8 cellular contexts compared by ENCODE assay signal in the genomic region with DNA sequence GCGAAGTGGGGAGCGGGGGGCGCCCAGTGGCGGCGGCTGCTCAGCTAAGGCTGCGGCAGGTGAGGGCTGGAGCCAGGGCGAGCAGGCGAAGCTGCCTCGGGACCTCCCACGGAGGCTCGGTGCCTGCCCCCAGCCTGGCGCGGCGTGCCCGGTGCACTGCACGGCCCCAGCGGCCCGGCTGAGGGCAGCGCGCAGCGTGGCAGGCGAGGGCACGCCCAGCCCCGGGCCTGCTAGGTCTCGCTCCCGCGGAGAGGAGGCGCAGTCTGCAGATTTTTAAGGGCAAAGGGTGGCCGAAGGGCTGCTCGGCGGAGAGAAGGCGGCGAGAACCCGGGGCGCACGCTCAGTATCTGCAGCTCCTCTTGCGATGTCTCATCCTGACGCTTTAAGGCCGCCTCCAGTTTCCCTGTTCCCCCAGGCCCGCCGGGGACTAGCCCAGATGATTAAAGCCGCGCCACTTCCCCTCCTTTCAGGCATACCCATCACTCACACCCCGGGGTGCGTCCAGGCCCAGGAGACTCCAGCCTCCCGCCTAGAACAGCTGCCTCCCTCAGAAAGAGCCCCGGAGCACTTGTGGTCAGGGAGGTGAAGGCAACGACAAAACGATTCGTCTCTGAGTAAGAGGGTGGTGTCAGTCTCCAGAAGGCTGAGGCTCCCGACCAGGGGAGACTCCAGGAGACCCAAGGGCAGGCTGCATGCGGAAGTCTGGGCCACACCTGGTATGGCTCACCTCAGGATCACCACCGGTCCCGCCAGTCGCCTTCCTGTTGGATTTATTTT. TPM values are rescaled to one million over a fixed set of nuclear protein-coding genes. Genes with fewer than 3 reads are reported as not detected.
DNase-seq lines count a peak whose midpoint lies in the region; ATAC-seq and TF ChIP-seq lines count a peak whose summit lies in the region.

A gene with protein sequence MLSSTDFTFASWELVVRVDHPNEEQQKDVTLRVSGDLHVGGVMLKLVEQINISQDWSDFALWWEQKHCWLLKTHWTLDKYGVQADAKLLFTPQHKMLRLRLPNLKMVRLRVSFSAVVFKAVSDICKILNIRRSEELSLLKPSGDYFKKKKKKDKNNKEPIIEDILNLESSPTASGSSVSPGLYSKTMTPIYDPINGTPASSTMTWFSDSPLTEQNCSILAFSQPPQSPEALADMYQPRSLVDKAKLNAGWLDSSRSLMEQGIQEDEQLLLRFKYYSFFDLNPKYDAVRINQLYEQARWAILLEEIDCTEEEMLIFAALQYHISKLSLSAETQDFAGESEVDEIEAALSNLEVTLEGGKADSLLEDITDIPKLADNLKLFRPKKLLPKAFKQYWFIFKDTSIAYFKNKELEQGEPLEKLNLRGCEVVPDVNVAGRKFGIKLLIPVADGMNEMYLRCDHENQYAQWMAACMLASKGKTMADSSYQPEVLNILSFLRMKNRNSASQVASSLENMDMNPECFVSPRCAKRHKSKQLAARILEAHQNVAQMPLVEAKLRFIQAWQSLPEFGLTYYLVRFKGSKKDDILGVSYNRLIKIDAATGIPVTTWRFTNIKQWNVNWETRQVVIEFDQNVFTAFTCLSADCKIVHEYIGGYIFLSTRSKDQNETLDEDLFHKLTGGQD (minus strand): TSS at position 158 of the 777 bp plus-strand sequence. CDS start 3,476 bp downstream, outside the sequence.

- no peak for TF ChIP-seq EP300 in upper lobe of left lung (IDR thresholded peaks at IDR 0.05)

- peak within 1 kb of the TSS; percentile 99 for H3K4me2 ChIP-seq in fibroblast of lung (ENCODE audit: extremely low read depth, insufficient read depth, low read length)

- H3K27me3 ChIP-seq in fibroblast of lung (ENCODE audit: control insufficient read depth, insufficient read depth, low read length) (peaks cover 8% of the 10 kb centered on the region), upper lobe of left lung (peaks cover 0 to 5% (median 0%) of the 10 kb centered on the region in 4 donors)

- H4K20me1 ChIP-seq in fibroblast of lung (ENCODE audit: control insufficient read depth, extremely low read depth, insufficient read depth, low read length), result no peaks in the 10 kb centered on the region

- WGBS in upper lobe of left lung, 2 donors, result 7% methylated on average over 24 to 30 of the region's 55 CpGs

- H3K27ac ChIP-seq in fibroblast of lung (ENCODE audit: insufficient read depth, low read length), result peak within 1 kb of the TSS; percentile 50
- H3K27ac ChIP-seq in upper lobe of left lung, result peak within 1 kb of the TSS in 2 of 4 donors; percentile 39 to 55

- no peaks in the 10 kb centered on the region for H3K9me3 Mint-ChIP-seq in activated CD4-positive, alpha-beta memory T cell treated with anti-CD3 and anti-CD28 coated beads for 36 hours
- H3K9me3 Mint-ChIP-seq in naive thymus-derived CD8-positive, alpha-beta T cell, result no peaks in the 10 kb centered on the region

- peaks cover 12% of the 10 kb centered on the region for H3K4me1 Mint-ChIP-seq in activated CD4-positive, alpha-beta memory T cell treated with anti-CD3 and anti-CD28 coated beads for 36 hours (ENCODE audit: low read depth)
- peaks cover 2 to 12% (median 9%) of the 10 kb centered on the region in 4 donors for H3K4me1 Mint-ChIP-seq in naive thymus-derived CD8-positive, alpha-beta T cell

- TF ChIP-seq CTCF in fibroblast of lung (conservative IDR thresholded peaks at IDR 0.05 in 1 of 2, IDR thresholded peaks at IDR 0.05 in 1 of 2; ENCODE audit: low read depth in 1 of 2, low read length in 2 of 2) (no peak), upper lobe of left lung (IDR thresholded peaks at IDR 0.05) (peak in 1 of 6 experiments; percentile 10)

- intact Hi-C loops in activated CD4-positive, alpha-beta memory T cell treated with anti-CD3 and anti-CD28 coated beads for 36 hours (cut with micrococcal nuclease), result no loop called here

- H3K9ac ChIP-seq in fibroblast of lung (ENCODE audit: insufficient read depth, low read length), result peak within 1 kb of the TSS; percentile 57

- no peak within 1 kb of the TSS for H3K27ac Mint-ChIP-seq in activated CD4-positive, alpha-beta memory T cell treated with anti-CD3 and anti-CD28 coated beads for 36 hours
- H3K27ac Mint-ChIP-seq in naive thymus-derived CD8-positive, alpha-beta T cell, result peak within 1 kb of the TSS in 1 of 10 donors; percentile 31

- no peaks in the 10 kb centered on the region for H3K9me3 ChIP-seq in fibroblast of lung (ENCODE audit: control insufficient read depth, insufficient read depth, low read depth, low read length)
- no peaks in the 10 kb centered on the region for H3K9me3 ChIP-seq in upper lobe of left lung

- H3K36me3 Mint-ChIP-seq in activated CD4-positive, alpha-beta memory T cell treated with anti-CD3 and anti-CD28 coated beads for 36 hours, result no peaks in the 10 kb centered on the region
- no peaks in the 10 kb centered on the region for H3K36me3 Mint-ChIP-seq in naive thymus-derived CD8-positive, alpha-beta T cell

- DNase-seq in ELR (ENCODE audit: low read depth) (peak; percentile 83), HCEC 1CT (peak; percentile 86), NCI-H2029 (lab: John Stamatoyannopoulos, UW) (peak; percentile 56), fibroblast of lung (ENCODE audit: low read depth in 2 of 2) (peak; percentile 66 to 69), upper lobe of left lung (peak; percentile 47 to 90), mesenteric fat pad (ENCODE audit: low spot score) (no peak)
- DNase-seq in activated CD4-positive, alpha-beta memory T cell treated with anti-CD3 and anti-CD28 coated beads for 36 hours, result peak; percentile 55
- no peak for DNase-seq in naive thymus-derived CD8-positive, alpha-beta T cell

- ATAC-seq in naive thymus-derived CD8-positive, alpha-beta T cell, result peak; percentile 37 to 39
- peak; percentile 91 to 92 for ATAC-seq in upper lobe of left lung (ENCODE audit: low FRiP score in 2 of 2)

- no peaks in the 10 kb centered on the region for H3K79me2 ChIP-seq in fibroblast of lung (ENCODE audit: control insufficient read depth, insufficient read depth, low read length)

- H3K27me3 Mint-ChIP-seq in activated CD4-positive, alpha-beta memory T cell treated with anti-CD3 and anti-CD28 coated beads for 36 hours, result peaks cover 32% of the 10 kb centered on the region
- peaks cover 20 to 58% (median 52%) of the 10 kb centered on the region in 5 donors for H3K27me3 Mint-ChIP-seq in naive thymus-derived CD8-positive, alpha-beta T cell

- POLR2A ChIA-PET in activated CD4-positive, alpha-beta memory T cell treated with anti-CD3 and anti-CD28 coated beads for 36 hours (lab: Charles Lee), result no interaction called here
- POLR2A ChIA-PET in naive thymus-derived CD8-positive, alpha-beta T cell (lab: Charles Lee), result no interaction called here

- H2AFZ ChIP-seq in fibroblast of lung (ENCODE audit: low read length), result peak within 1 kb of the TSS; percentile 85

- H3K4me3 Mint-ChIP-seq in activated CD4-positive, alpha-beta memory T cell treated with anti-CD3 and anti-CD28 coated beads for 36 hours, result peak within 1 kb of the TSS; percentile 45
- peak within 1 kb of the TSS; percentile 17 to 73 (median 57) for H3K4me3 Mint-ChIP-seq in naive thymus-derived CD8-positive, alpha-beta T cell

- H3K4me1 ChIP-seq in fibroblast of lung (ENCODE audit: control insufficient read depth, extremely low read depth, insufficient read depth, low read length), result peaks cover 3% of the 10 kb centered on the region
- H3K4me1 ChIP-seq in upper lobe of left lung, result peaks cover 8 to 22% (median 16%) of the 10 kb centered on the region in 4 donors

- peak in 1 of 4 donors; percentile 18 for TF ChIP-seq POLR2A in upper lobe of left lung (IDR thresholded peaks at IDR 0.05)

- CTCF ChIA-PET in activated CD4-positive, alpha-beta memory T cell treated with anti-CD3 and anti-CD28 coated beads for 36 hours (lab: Charles Lee), result no interaction called here

- H3K4me3 ChIP-seq in fibroblast of lung (replicated peaks in 1 of 4; ENCODE audit: control extremely low read depth in 1 of 4, insufficient read depth in 1 of 4, low read depth in 3 of 4, low read length in 4 of 4) (peak within 1 kb of the TSS; percentile 72 to 77 (median 74)), upper lobe of left lung (peak within 1 kb of the TSS; percentile 24 to 59 (median 52))

- H3K36me3 ChIP-seq in fibroblast of lung (ENCODE audit: control insufficient read depth, insufficient read depth, low read length), result no peaks in the 10 kb centered on the region
- H3K36me3 ChIP-seq in upper lobe of left lung, result no peaks in the 10 kb centered on the region

RNA-seq across cellular contexts. Expression of the gene that starts here (rescaled TPM):
- total RNA-seq in activated CD4-positive, alpha-beta memory T cell treated with anti-CD3 and anti-CD28 coated beads for 36 hours, result under 1 TPM; 0.05 to 0.33 TPM
- total RNA-seq in fibroblast of lung (3.3 and 6.8 TPM in 2 replicates), upper lobe of left lung (1 to 10 TPM in 3 of 6 donors, under 1 TPM in 3; 0.44 to 1.5 (median 0.87) TPM), mesenteric fat pad (1.2 TPM)
- 4.6 and 8.1 TPM in 2 replicates for polyA plus RNA-seq in fibroblast of lung
- 3.2 and 5.9 TPM in 2 replicates for polyA plus RNA-seq in fibroblast of lung (2012)
- polyA minus RNA-seq in fibroblast of lung (ENCODE audit: low replicate concordance), result 3.0 and 23.1 TPM in 2 replicates
- not detected for total RNA-seq in naive thymus-derived CD8-positive, alpha-beta T cell
- polyA plus RNA-seq in naive thymus-derived CD8-positive, alpha-beta T cell, result not detected

Comparison
In these comparisons a context has a peak if more than half of its experiments do, and no peak if none do; other contexts are left out.
1. Peak in DNase-seq in activated CD4-positive, alpha-beta memory T cell treated with anti-CD3 and anti-CD28 coated beads for 36 hours; RNA of the gene not detected or under 1 TPM.
2. Peak in ATAC-seq in naive thymus-derived CD8-positive, alpha-beta T cell; RNA of the gene not detected or under 1 TPM.
3. DNase-seq: peak in ELR (single experiment), HCEC 1CT (single experiment), NCI-H2029 (single experiment), fibroblast of lung (2 of 2) and upper lobe of left lung (2 of 2); none in naive thymus-derived CD8-positive, alpha-beta T cell (0 of 10) and mesenteric fat pad (single experiment).